Comparison of ENCODE assay signal across 10 cellular contexts in the genomic region with DNA sequence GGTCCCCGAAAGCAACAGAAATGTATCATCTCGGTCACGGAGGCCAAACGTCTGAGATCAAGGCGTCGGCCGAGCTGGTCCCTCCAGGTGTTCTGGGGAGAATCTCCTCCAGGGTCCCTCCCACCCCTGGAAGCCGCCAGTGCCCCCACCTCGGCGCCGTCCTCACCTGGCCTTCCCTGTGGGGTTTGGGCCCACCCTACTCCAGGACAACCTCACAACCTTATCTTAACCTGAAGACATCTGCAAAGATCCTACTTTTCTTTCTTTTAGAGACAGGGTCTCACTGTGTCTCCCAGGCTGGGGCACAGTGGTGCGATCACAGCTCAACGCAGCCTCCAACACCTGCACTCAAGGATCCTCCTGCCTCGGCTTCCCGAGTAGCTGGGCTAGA. TPM values are rescaled to one million over a fixed set of nuclear protein-coding genes. Genes with fewer than 3 reads are reported as not detected.
DNase-seq lines count a peak whose midpoint lies in the region; FAIRE-seq and TF ChIP-seq lines count a peak whose summit lies in the region.
"Had no signal": no experiment of that assay in that cellular context is flagged by ENCODE, and none has a peak within 500 bp of the region (broad histone marks: within the 10 kb centered on the region; RNA-seq: fewer than 3 reads in every experiment).

No MANE protein-coding gene starts in this region.

- H3K4me1 ChIP-seq in transverse colon (peaks cover 39 to 67% (median 65%) of the 10 kb centered on the region in 4 donors), smooth muscle cell (ENCODE audit: low read depth) (no peaks in the 10 kb centered on the region)

- no peaks in the 10 kb centered on the region for H3F3A ChIP-seq in smooth muscle cell (ENCODE audit: low read depth)

- no peaks in the 10 kb centered on the region for H3K27me3 ChIP-seq in transverse colon
- H3K27me3 ChIP-seq in smooth muscle cell (ENCODE audit: low read depth) = no peaks in the 10 kb centered on the region

- WGBS in transverse colon (ENCODE audit: low coverage in 1 of 2), 2 donors = 62% methylated on average over 15 of the region's 15 CpGs; no CpG with 5 or more reads in 1 of the 2 donors
- WGBS in smooth muscle cell (ENCODE audit: low lambda C conversion rate) = 90% methylated on average over 15 of the region's 15 CpGs

- no peak for FAIRE-seq in HTR-8/SVneo (lab: Jason Lieb, UNC)

- H2AFZ ChIP-seq in smooth muscle cell (ENCODE audit: low read depth) = no peak overlapping the region

- TF ChIP-seq EP300 in transverse colon (IDR thresholded peaks at IDR 0.05; ENCODE audit: low read depth) = no peak

- no peaks in the 10 kb centered on the region for H3K27me3 Mint-ChIP-seq in activated T-helper 2 cell treated with anti-CD3 and anti-CD28 coated beads, Interferon-gamma antibody, Interleukin-2, Interleukin-4, amounts not matched to agents 10 μg/mL and 5 μg/mL and 100 μg/mL, durations not matched to agents 14 hours and 24 hours and 36 hours (ENCODE audit: low read depth)

- H3K4me2 ChIP-seq in smooth muscle cell = no peak overlapping the region

- peaks cover 15% of the 10 kb centered on the region for H3K36me3 Mint-ChIP-seq in activated T-helper 2 cell treated with anti-CD3 and anti-CD28 coated beads, Interferon-gamma antibody, Interleukin-2, Interleukin-4, amounts not matched to agents 10 μg/mL and 5 μg/mL and 100 μg/mL, durations not matched to agents 14 hours and 24 hours and 36 hours (ENCODE audit: low read depth)

- peaks cover 25% of the 10 kb centered on the region for H3K4me1 Mint-ChIP-seq in activated T-helper 2 cell treated with anti-CD3 and anti-CD28 coated beads, Interferon-gamma antibody, Interleukin-2, Interleukin-4, amounts not matched to agents 10 μg/mL and 5 μg/mL and 100 μg/mL, durations not matched to agents 14 hours and 24 hours and 36 hours (ENCODE audit: low read depth)

- no peaks in the 10 kb centered on the region for H4K20me1 ChIP-seq in smooth muscle cell (ENCODE audit: low read depth)

- no peak overlapping the region for H3K4me3 ChIP-seq in transverse colon
- H3K4me3 ChIP-seq in smooth muscle cell = no peak overlapping the region

- no peaks in the 10 kb centered on the region for H3K9me3 ChIP-seq in transverse colon
- no peaks in the 10 kb centered on the region for H3K9me3 ChIP-seq in smooth muscle cell (replicated peaks; ENCODE audit: low read depth)

- DNase-seq in stimulated activated CD4-positive, alpha-beta T cell treated with anti-CD3 and anti-CD28 coated beads, Interleukin-1b, Interleukin-23, amount 100 ng/mL, for 48 hours = peak; percentile 0
- DNase-seq in stimulated activated CD4-positive, alpha-beta T cell treated with anti-CD3 and anti-CD28 coated beads, Interleukin-4, amount 100 ng/mL, for 24 hours = no peak
- DNase-seq in activated T-helper 2 cell treated with anti-CD3 and anti-CD28 coated beads, Interferon-gamma antibody, Interleukin-2, Interleukin-4, amounts not matched to agents 10 μg/mL and 5 μg/mL and 100 μg/mL, durations not matched to agents 14 hours and 24 hours and 36 hours (ENCODE audit: low spot score) = no peak
- DNase-seq in mesenteric fat pad (ENCODE audit: low spot score) = peak; percentile 86
- no peak for DNase-seq in transverse colon
- no peak for DNase-seq in 8988T
- DNase-seq in HTR-8/SVneo (ENCODE audit: insufficient read length, low spot score) = no peak
- no peak for DNase-seq in smooth muscle cell (lab: John Stamatoyannopoulos, UW; ENCODE audit: unreplicated experiment)
- DNase-seq: AML-193, SIG-M5 had no signal

- in situ Hi-C loops in transverse colon (cut with MboI; ENCODE audit: low pct_ligation_motif_present in 1 of 4, low pct_unique_long_range_greater_than_20kb in 1 of 4, low sequenced_read_pairs in 3 of 4) = no loop called here

- no peak for TF ChIP-seq CTCF in transverse colon (IDR thresholded peaks at IDR 0.05)
- no peak for TF ChIP-seq CTCF in smooth muscle cell (IDR thresholded peaks at IDR 0.05; ENCODE audit: borderline replicate concordance, insufficient read depth, poor library complexity, severe bottlenecking)

- TF ChIP-seq POLR2A in transverse colon (IDR thresholded peaks at IDR 0.05) = no peak

- no peak overlapping the region for H3K9ac ChIP-seq in smooth muscle cell (ENCODE audit: low read depth)

- peak overlapping the region; percentile 86 to 96 (median 90) for H3K27ac ChIP-seq in transverse colon
- H3K27ac ChIP-seq in smooth muscle cell (ENCODE audit: low read depth) = no peak overlapping the region

- H3K4me3 Mint-ChIP-seq in activated T-helper 2 cell treated with anti-CD3 and anti-CD28 coated beads, Interferon-gamma antibody, Interleukin-2, Interleukin-4, amounts not matched to agents 10 μg/mL and 5 μg/mL and 100 μg/mL, durations not matched to agents 14 hours and 24 hours and 36 hours (ENCODE audit: low read depth) = peak overlapping the region; percentile 26

- H3K9me3 Mint-ChIP-seq in activated T-helper 2 cell treated with anti-CD3 and anti-CD28 coated beads, Interferon-gamma antibody, Interleukin-2, Interleukin-4, amounts not matched to agents 10 μg/mL and 5 μg/mL and 100 μg/mL, durations not matched to agents 14 hours and 24 hours and 36 hours = no peaks in the 10 kb centered on the region

- H3K27ac Mint-ChIP-seq in activated T-helper 2 cell treated with anti-CD3 and anti-CD28 coated beads, Interferon-gamma antibody, Interleukin-2, Interleukin-4, amounts not matched to agents 10 μg/mL and 5 μg/mL and 100 μg/mL, durations not matched to agents 14 hours and 24 hours and 36 hours = peak overlapping the region; percentile 94

- H3K79me2 ChIP-seq in smooth muscle cell (ENCODE audit: low read depth) = no peaks in the 10 kb centered on the region

- H3K36me3 ChIP-seq in transverse colon (no peaks in the 10 kb centered on the region), smooth muscle cell (ENCODE audit: low read depth) (no peaks in the 10 kb centered on the region)

- intact Hi-C loops in activated T-helper 2 cell treated with anti-CD3 and anti-CD28 coated beads, Interferon-gamma antibody, Interleukin-2, Interleukin-4, amounts not matched to agents 10 μg/mL and 5 μg/mL and 100 μg/mL, durations not matched to agents 14 hours and 24 hours and 36 hours (cut with micrococcal nuclease) = loop anchor here (5.0 kb wide), 2 partner anchors 36 to 319 kb away; no protein-coding TSS in a partner anchor
- intact Hi-C loops in transverse colon (cut with DNase I; ENCODE audit: low total_unique reads) = no loop called here

RNA-seq across cellular contexts. Expression of a gene that starts 33.4 kb away (rescaled TPM):
- 62.8 and 65.2 TPM in 2 replicates for total RNA-seq in activated T-helper 2 cell treated with anti-CD3 and anti-CD28 coated beads, Interferon-gamma antibody, Interleukin-2, Interleukin-4, amounts not matched to agents 10 μg/mL and 5 μg/mL and 100 μg/mL, durations not matched to agents 14 hours and 24 hours and 36 hours
- total RNA-seq in mesenteric fat pad = 19.2 TPM
- total RNA-seq in transverse colon = 100 to 1,000 TPM in 3 of 4 donors, 10 to 100 TPM in 1; 84.9 to 360 (median 169) TPM
- total RNA-seq in smooth muscle cell = 2.0 and 3.0 TPM in 2 replicates
- 1.3 and 2.4 TPM in 2 replicates for polyA plus RNA-seq in smooth muscle cell

RNA-seq across cellular contexts. Expression of a gene that starts 44.7 kb away (rescaled TPM):
- 32.2 and 35.9 TPM in 2 replicates for total RNA-seq in activated T-helper 2 cell treated with anti-CD3 and anti-CD28 coated beads, Interferon-gamma antibody, Interleukin-2, Interleukin-4, amounts not matched to agents 10 μg/mL and 5 μg/mL and 100 μg/mL, durations not matched to agents 14 hours and 24 hours and 36 hours
- total RNA-seq in mesenteric fat pad = 29.8 TPM
- total RNA-seq in transverse colon = 100 to 1,000 TPM in 2 of 4 donors, 10 to 100 TPM in 2; 49.4 to 116 (median 85.2) TPM
- total RNA-seq in smooth muscle cell = 17.0 and 26.3 TPM in 2 replicates
- 39.9 and 52.3 TPM in 2 replicates for polyA plus RNA-seq in smooth muscle cell

RNA-seq across cellular contexts. Expression of a gene that starts 54.3 kb away (rescaled TPM):
- 15.0 and 17.2 TPM in 2 replicates for total RNA-seq in activated T-helper 2 cell treated with anti-CD3 and anti-CD28 coated beads, Interferon-gamma antibody, Interleukin-2, Interleukin-4, amounts not matched to agents 10 μg/mL and 5 μg/mL and 100 μg/mL, durations not matched to agents 14 hours and 24 hours and 36 hours
- total RNA-seq in mesenteric fat pad (6.3 TPM), transverse colon (10 to 100 TPM in 3 of 4 donors, 1 to 10 TPM in 1; 8.6 to 30.2 (median 16.9) TPM), smooth muscle cell (10.0 and 10.4 TPM in 2 replicates)
- polyA plus RNA-seq in smooth muscle cell = 10.4 and 19.0 TPM in 2 replicates

Comparison
In these comparisons a context has a peak if more than half of its experiments do, and no peak if none do; other contexts are left out.
1. DNase-seq: peak in stimulated activated CD4-positive, alpha-beta T cell treated with anti-CD3 and anti-CD28 coated beads, Interleukin-1b, Interleukin-23, amount 100 ng/mL, for 48 hours (single experiment) and mesenteric fat pad (single experiment); none in stimulated activated CD4-positive, alpha-beta T cell treated with anti-CD3 and anti-CD28 coated beads, Interleukin-4, amount 100 ng/mL, for 24 hours (single experiment), activated T-helper 2 cell treated with anti-CD3 and anti-CD28 coated beads, Interferon-gamma antibody, Interleukin-2, Interleukin-4, amounts not matched to agents 10 μg/mL and 5 μg/mL and 100 μg/mL, durations not matched to agents 14 hours and 24 hours and 36 hours (single experiment), transverse colon (single experiment), 8988T (single experiment), HTR-8/SVneo (single experiment) and smooth muscle cell (single experiment).